ENCODE assay signal across 3 cellular contexts in genomic region chr13:38017320-38017719, GRCh38.
"Had no signal": no experiment of that assay in that cellular context is flagged by ENCODE, and none has a peak within 500 bp of the region (broad histone marks: within the 10 kb centered on the region; RNA-seq: fewer than 3 reads in every experiment).

No MANE protein-coding gene starts in this region.

- DNase-seq: GDM1, GF-D8 had no signal

- H3K4me3 ChIP-seq: GM12878 had no signal
